Comparison of ENCODE assay signal across 11 cellular contexts in genomic region chr10:120508393-120508792, GRCh38. TPM values are rescaled to one million over a fixed set of nuclear protein-coding genes. Genes with fewer than 3 reads are reported as not detected.
DNase-seq lines count a peak whose midpoint lies in the region; ATAC-seq and TF ChIP-seq lines count a peak whose summit lies in the region.
"Had no signal": no experiment of that assay in that cellular context is flagged by ENCODE, and none has a peak within 500 bp of the region (broad histone marks: within the 10 kb centered on the region; RNA-seq: fewer than 3 reads in every experiment).

No MANE protein-coding gene starts in this region.

- peak; percentile 59 for DNase-seq in AG04449 (ENCODE audit: low read depth, low spot score)
- DNase-seq in SK-N-SH = no peak
- peak; percentile 76 for DNase-seq in epithelial cell of proximal tubule (ENCODE audit: low read depth)
- no peak for DNase-seq in gastrocnemius medialis
- no peak for DNase-seq in HCEC 1CT
- no peak for DNase-seq in NCI-H748 treated with DMSO at 0.1 percent for 48 hours (lab: John Stamatoyannopoulos, UW)
- DNase-seq in BE2C = no peak
- DNase-seq: NCI-H345, T-helper 17 cell had no signal

- POLR2A ChIA-PET in AG04449 (lab: Yijun Ruan, JAX) = no interaction called here
- POLR2A ChIA-PET in SK-N-SH (lab: Yijun Ruan, JAX) = no interaction called here

- TF ChIP-seq CTCF in AG04449 (IDR thresholded peaks at IDR 0.05; ENCODE audit: insufficient read depth, low read length, missing control alignments) = no peak
- no peak for TF ChIP-seq CTCF in SK-N-SH (IDR thresholded peaks at IDR 0.05)
- no peak for TF ChIP-seq CTCF in epithelial cell of proximal tubule (conservative IDR thresholded peaks at IDR 0.05; ENCODE audit: low read depth, low read length)
- no peak for TF ChIP-seq CTCF in gastrocnemius medialis (IDR thresholded peaks at IDR 0.05 in 4 of 5, conservative IDR thresholded peaks at IDR 0.05 in 1 of 5)
- no peak for TF ChIP-seq CTCF in BE2C (IDR thresholded peaks at IDR 0.05; ENCODE audit: low read depth, low read length)

- H3K27me3 ChIP-seq in SK-N-SH (ENCODE audit: insufficient read depth) (no peaks in the 10 kb centered on the region), gastrocnemius medialis (no peaks in the 10 kb centered on the region), BE2C (no peaks in the 10 kb centered on the region)

- H3F3A ChIP-seq in SK-N-SH (replicated peaks; ENCODE audit: insufficient read depth) = peaks cover 17% of the 10 kb centered on the region

- H3K9me2 ChIP-seq in SK-N-SH = no peaks in the 10 kb centered on the region

- no peak overlapping the region for H2AFZ ChIP-seq in SK-N-SH (ENCODE audit: low read depth)

- H3K4me1 ChIP-seq in SK-N-SH (ENCODE audit: control insufficient read depth in 1 of 2, insufficient read depth in 2 of 2, low read depth in 1 of 2, low read length in 1 of 2) (peaks cover 7 to 12% of the 10 kb centered on the region in 2 experiments; a peak in 2 of 4 replicates), gastrocnemius medialis (no peaks in the 10 kb centered on the region), BE2C (peaks cover 33% of the 10 kb centered on the region)

- H3K9ac ChIP-seq in SK-N-SH = no peak overlapping the region; the same call in 1 of the 2 replicates

- no peak overlapping the region for H3K4me2 ChIP-seq in SK-N-SH

- intact Hi-C loops in gastrocnemius medialis (cut with DNase I; ENCODE audit: low total_unique reads) = no loop called here

- in situ Hi-C loops in gastrocnemius medialis (cut with MboI; ENCODE audit: low sequenced_read_pairs in 4 of 4) = no loop called here

- H3K4me3 ChIP-seq in AG04449 (ENCODE audit: low read depth, low read length) (no peak overlapping the region), SK-N-SH (ENCODE audit: low read depth in 2 of 2, low read length in 1 of 2) (no peak overlapping the region), epithelial cell of proximal tubule (ENCODE audit: low read depth, low read length) (no peak overlapping the region), gastrocnemius medialis (no peak overlapping the region), BE2C (ENCODE audit: low read depth, low read length) (no peak overlapping the region)
- H3K4me3 ChIP-seq: coronary artery had no signal

- peak; percentile 39 for ATAC-seq in GM21367 (IDR thresholded peaks at IDR 0.05; ENCODE audit: unreplicated experiment)
- no peak for ATAC-seq in gastrocnemius medialis
- ATAC-seq: T-helper 17 cell had no signal

- CTCF ChIA-PET in AG04449 (lab: Yijun Ruan, JAX) (interaction anchor here (1.6 to 2.8 kb wide), 2 partner anchors 27 to 85 kb away, joined by 3 to 13 read pairs; no protein-coding TSS in a partner anchor), SK-N-SH (lab: Yijun Ruan, JAX) (interaction anchor here (1.0 kb wide), 1 partner anchor 17 kb away, joined by 3 read pairs; no protein-coding TSS in a partner anchor)

- peak overlapping the region in 1 of 2 experiments; percentile 46; a peak in 2 of 4 replicates for H3K27ac ChIP-seq in SK-N-SH (ENCODE audit: low read depth in 2 of 2, low read length in 1 of 2)
- no peak overlapping the region for H3K27ac ChIP-seq in gastrocnemius medialis
- H3K27ac ChIP-seq: coronary artery had no signal

- peak in 1 of 2 experiments; percentile 88; a peak in 2 of 4 replicates for TF ChIP-seq EP300 in SK-N-SH (IDR thresholded peaks at IDR 0.05; ENCODE audit: borderline replicate concordance in 1 of 2, low read depth in 1 of 2, low read length in 1 of 2)

- H3K9me3 ChIP-seq in SK-N-SH (no peaks in the 10 kb centered on the region), gastrocnemius medialis (no peaks in the 10 kb centered on the region), BE2C (no peaks in the 10 kb centered on the region)

- TF ChIP-seq RAD21 in SK-N-SH (IDR thresholded peaks at IDR 0.05; ENCODE audit: low read length) = no peak

- no peak for TF ChIP-seq POLR2A in gastrocnemius medialis (IDR thresholded peaks at IDR 0.05)

- peaks cover 2 to 28% of the 10 kb centered on the region in 2 experiments for H3K36me3 ChIP-seq in SK-N-SH (replicated peaks in 1 of 2; ENCODE audit: control insufficient read depth in 1 of 2, insufficient read depth in 2 of 2, low read length in 1 of 2)
- no peaks in the 10 kb centered on the region for H3K36me3 ChIP-seq in gastrocnemius medialis
- H3K36me3 ChIP-seq in BE2C = no peaks in the 10 kb centered on the region

- 32% methylated on average over 7 of the region's 7 CpGs for WGBS in SK-N-SH (ENCODE audit: low lambda C conversion rate)

- H3K79me2 ChIP-seq in SK-N-SH (ENCODE audit: insufficient read depth) = peaks cover 96% of the 10 kb centered on the region

- peaks cover 31% of the 10 kb centered on the region; the same call in 1 of the 2 replicates for H4K20me1 ChIP-seq in SK-N-SH (ENCODE audit: insufficient read depth)

TF ChIP-seq in SK-N-SH, 30 proteins besides CTCF, POLR2A, EP300 and RAD21 (continues in another document):
- TF ChIP-seq MEF2A (IDR thresholded peaks at IDR 0.05; ENCODE audit: borderline replicate concordance, low read depth) (no peak), POLR2AphosphoS5 (IDR thresholded peaks at IDR 0.05; ENCODE audit: low read depth, low read length) (no peak; the same call in 1 of the 2 replicates), YY1 (IDR thresholded peaks at IDR 0.05; ENCODE audit: low read depth) (no peak), EZH2phosphoT487 (IDR thresholded peaks at IDR 0.05; ENCODE audit: borderline replicate concordance, low read depth) (no peak), USF1 (IDR thresholded peaks at IDR 0.05; ENCODE audit: borderline replicate concordance, low read depth) (no peak), TCF12 (IDR thresholded peaks at IDR 0.05) (peak; percentile 95), IRF3 (IDR thresholded peaks at IDR 0.05; ENCODE audit: low read depth, low read length) (no peak), ZBTB33 (IDR thresholded peaks at IDR 0.05; ENCODE audit: borderline replicate concordance, low read depth) (peak; percentile 42; the same call in 1 of the 2 replicates), MAX (IDR thresholded peaks at IDR 0.05; ENCODE audit: low read depth) (peak; percentile 91), FOXM1 (IDR thresholded peaks at IDR 0.05; ENCODE audit: low read depth) (no peak), NRF1 (IDR thresholded peaks at IDR 0.05; ENCODE audit: low read depth, low read length) (no peak), MXI1 (IDR thresholded peaks at IDR 0.05; ENCODE audit: low read depth, low read length) (no peak), FOSL2 (IDR thresholded peaks at IDR 0.05; ENCODE audit: borderline replicate concordance, low read depth) (peak; percentile 94), TAF1 (IDR thresholded peaks at IDR 0.05; ENCODE audit: borderline replicate concordance, low read depth, low read length) (no peak), USF2 (IDR thresholded peaks at IDR 0.05; ENCODE audit: borderline replicate concordance, low read depth, low read length) (no peak), RCOR1 (IDR thresholded peaks at IDR 0.05; ENCODE audit: low read length) (no peak), ELF1 (IDR thresholded peaks at IDR 0.05) (no peak), SMC3 (IDR thresholded peaks at IDR 0.05; ENCODE audit: low read depth, low read length) (no peak), GABPA (IDR thresholded peaks at IDR 0.05; ENCODE audit: low read depth) (no peak)

RNA-seq across cellular contexts. Expression of gene PLPP4, which starts 51.4 kb away (rescaled TPM):
- polyA plus RNA-seq in SK-N-SH (2012; rRNA removed) = 27.9 and 30.3 TPM in 2 replicates
- polyA plus RNA-seq in SK-N-SH (2012; cell fraction: cytosol; rRNA removed) = 20.8 and 24.0 TPM in 2 replicates
- polyA plus RNA-seq in SK-N-SH (2012; cell fraction: nucleus; rRNA removed) = 30.8 and 38.2 TPM in 2 replicates
- total RNA-seq in epithelial cell of proximal tubule (3.7 and 3.9 TPM in 2 replicates), gastrocnemius medialis (not detected)
- 3.8 TPM for polyA plus RNA-seq in BE2C (2012; ENCODE audit: insufficient read depth, insufficient read length, low read depth)
- total RNA-seq: T-helper 17 cell had no signal

Comparison
In these comparisons a context has a peak if more than half of its experiments do, and no peak if none do; other contexts are left out.
1. DNase-seq: peak in AG04449 (single experiment) and epithelial cell of proximal tubule (single experiment); none in SK-N-SH (single experiment), gastrocnemius medialis (0 of 2), HCEC 1CT (single experiment), NCI-H748 treated with DMSO at 0.1 percent for 48 hours (single experiment) and BE2C (single experiment).